1 cellular context compared by ENCODE assay signal in the genomic region with DNA sequence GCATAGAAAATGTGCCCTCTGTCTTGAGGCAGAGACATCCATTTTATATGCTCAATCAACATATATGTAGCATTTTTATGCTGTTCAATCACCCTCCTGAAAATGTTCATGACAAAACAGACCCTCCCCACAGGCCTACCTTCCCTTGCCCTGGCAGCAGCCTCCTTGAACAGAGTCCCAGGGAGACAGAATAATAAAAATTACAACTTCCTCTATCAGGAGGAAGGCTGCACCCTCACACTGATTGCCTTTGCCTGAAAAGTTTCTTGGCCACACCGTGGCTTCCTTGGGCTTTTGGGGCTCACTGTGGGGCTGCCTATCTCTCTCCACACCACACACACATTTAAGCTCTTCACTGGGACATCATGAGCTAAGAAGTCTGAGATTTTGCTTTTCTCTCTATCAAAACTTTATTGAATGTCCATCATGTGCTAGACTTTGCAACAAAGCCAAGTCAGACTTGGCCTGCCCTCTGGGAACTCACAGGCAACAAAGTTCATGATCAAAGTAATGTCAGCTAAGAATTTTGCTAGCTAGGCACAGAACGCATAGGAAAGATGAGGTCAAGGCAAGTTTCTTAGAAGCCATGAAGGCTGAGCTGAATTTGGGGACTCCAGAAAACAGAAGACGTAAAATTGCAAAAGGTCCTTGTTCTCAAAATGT.
TF ChIP-seq lines count a peak whose summit lies in the region.

No MANE protein-coding gene starts in this region.

TF ChIP-seq in H1, 55 proteins besides CTCF, POLR2A, EP300 and RAD21 (continued from another document):
- TF ChIP-seq HDAC6 (IDR thresholded peaks at IDR 0.05; ENCODE audit: low read depth, low read length) = no peak
